In the genomic region with DNA sequence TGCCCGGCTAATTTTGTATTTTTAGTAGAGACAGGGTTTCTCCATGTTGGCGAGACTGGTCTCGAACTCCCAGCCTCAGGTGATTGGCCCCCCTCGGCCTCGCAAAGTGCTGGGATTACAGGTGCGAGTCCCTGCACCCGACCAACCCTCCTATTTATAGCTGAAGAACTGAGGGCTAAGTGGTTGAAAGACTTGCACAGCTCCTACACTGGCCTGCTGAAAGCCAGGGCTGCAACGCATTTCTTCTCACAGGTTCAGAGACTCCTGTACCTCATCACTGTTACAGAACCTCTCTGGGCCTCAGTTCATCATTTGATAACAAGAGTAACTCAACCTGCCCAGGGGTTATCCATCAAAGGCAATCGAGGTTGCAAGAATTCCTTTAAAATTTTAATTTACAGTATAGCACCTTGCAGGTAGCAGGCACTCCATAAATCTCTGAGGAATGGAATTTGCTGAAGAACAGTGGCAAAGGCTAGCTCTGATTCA, we compare ENCODE assay signal across 14 cellular contexts.
DNase-seq lines count a peak whose midpoint lies in the region; ATAC-seq and TF ChIP-seq lines count a peak whose summit lies in the region.
"Had no signal": no experiment of that assay in that cellular context is flagged by ENCODE, and none has a peak within 500 bp of the region (broad histone marks: within the 10 kb centered on the region; RNA-seq: fewer than 3 reads in every experiment).

No MANE protein-coding gene starts in this region.

- no peak overlapping the region for H3K4me3 ChIP-seq in Loucy (ENCODE audit: low read length, poor library complexity, severe bottlenecking)
- no peak overlapping the region for H3K4me3 ChIP-seq in mesodermal cell (ENCODE audit: extremely low read depth, insufficient read depth, low read length, poor library complexity, severe bottlenecking)
- peak overlapping the region in 1 of 5 donors; percentile 40 for H3K4me3 ChIP-seq in subcutaneous abdominal adipose tissue (ENCODE audit: low read depth in 1 of 5, low read length in 5 of 5)
- no peak overlapping the region for H3K4me3 ChIP-seq in aorta (ENCODE audit: low read length in 2 of 2)
- H3K4me3 ChIP-seq: cardiac muscle cell had no signal

- H3K4me2 ChIP-seq in Loucy (ENCODE audit: low read depth, low read length, poor library complexity, severe bottlenecking) = no peak overlapping the region

- H3K9me3 ChIP-seq in Loucy (ENCODE audit: insufficient read depth, low read depth, low read length) = no peaks in the 10 kb centered on the region
- no peaks in the 10 kb centered on the region for H3K9me3 ChIP-seq in mesodermal cell (ENCODE audit: control insufficient read depth, low read length)
- H3K9me3 ChIP-seq in subcutaneous abdominal adipose tissue (ENCODE audit: control insufficient read depth in 5 of 5, low read length in 5 of 5) = no peaks in the 10 kb centered on the region
- H3K9me3 ChIP-seq in aorta (ENCODE audit: control insufficient read depth, low read length) = no peaks in the 10 kb centered on the region

- no peak for ATAC-seq in aorta (ENCODE audit: low FRiP score)
- no peak for ATAC-seq in GM21381 (IDR thresholded peaks at IDR 0.05; ENCODE audit: unreplicated experiment)

- H3K27ac ChIP-seq in epithelial cell of prostate (peak overlapping the region; percentile 46), mesodermal cell (ENCODE audit: low read depth, low read length, severe bottlenecking) (peak overlapping the region; percentile 5), subcutaneous abdominal adipose tissue (ENCODE audit: low read depth, low read length) (peak overlapping the region; percentile 97), aorta (ENCODE audit: low read depth in 1 of 2, low read length in 2 of 2) (no peak overlapping the region)
- H3K27ac ChIP-seq: cardiac muscle cell had no signal

- H3K9ac ChIP-seq in Loucy (ENCODE audit: low read depth, low read length, poor library complexity, severe bottlenecking) (no peak overlapping the region), subcutaneous abdominal adipose tissue (ENCODE audit: low read length in 5 of 5) (peak overlapping the region in 1 of 5 donors; percentile 20)

- H4K20me1 ChIP-seq in Loucy (ENCODE audit: insufficient read depth, low read length, poor library complexity, severe bottlenecking) = no peaks in the 10 kb centered on the region

- H3K4me1 ChIP-seq in Loucy (ENCODE audit: insufficient read depth, low read length, poor library complexity, severe bottlenecking) (peaks cover 9% of the 10 kb centered on the region), mesodermal cell (ENCODE audit: control insufficient read depth, insufficient read depth, low read length, poor library complexity, severe bottlenecking) (peaks cover 11% of the 10 kb centered on the region), subcutaneous abdominal adipose tissue (ENCODE audit: control insufficient read depth in 5 of 5, insufficient read depth in 5 of 5, low read length in 5 of 5) (peaks cover 8 to 51% (median 37%) of the 10 kb centered on the region in 5 donors), aorta (ENCODE audit: control insufficient read depth in 1 of 2, insufficient read depth in 2 of 2, low read length in 2 of 2) (peaks cover 2 to 4% of the 10 kb centered on the region in 2 donors)

- peak overlapping the region; percentile 3; the same call in 1 of the 2 replicates for H2AFZ ChIP-seq in Loucy (ENCODE audit: low read length)

- 87 to 100% methylated on average over 2 to 8 of the region's 9 CpGs for WGBS in mesodermal cell (ENCODE audit: insufficient coverage in 2 of 2), 2 experiments
- 80 to 91% methylated on average over 9 of the region's 9 CpGs for WGBS in aorta, 2 donors

- H3K36me3 ChIP-seq in Loucy (ENCODE audit: insufficient read depth, low read length) (no peaks in the 10 kb centered on the region), mesodermal cell (ENCODE audit: control insufficient read depth, insufficient read depth, low read length) (no peaks in the 10 kb centered on the region), subcutaneous abdominal adipose tissue (ENCODE audit: control insufficient read depth in 5 of 5, insufficient read depth in 5 of 5, low read length in 5 of 5) (no peaks in the 10 kb centered on the region), aorta (ENCODE audit: control insufficient read depth in 1 of 2, insufficient read depth in 2 of 2, low read length in 1 of 2) (no peaks in the 10 kb centered on the region)
- H3K36me3 ChIP-seq: cardiac muscle cell had no signal

- no peaks in the 10 kb centered on the region for H3K9me2 ChIP-seq in Loucy (replicated peaks; ENCODE audit: low read depth, low read length)

- TF ChIP-seq CTCF in Loucy (conservative IDR thresholded peaks at IDR 0.05; ENCODE audit: low read length) = no peak

- H3F3A ChIP-seq in Loucy (ENCODE audit: low read depth) = no peaks in the 10 kb centered on the region

- intact Hi-C loops in aorta (cut with DNase I) = loop anchor here in 1 of 2 donors (5.0 kb wide), 1 partner anchor 64 kb away; no protein-coding TSS in a partner anchor

- DNase-seq in epithelial cell of prostate (ENCODE audit: low read depth, low spot score) = no peak
- no peak for DNase-seq in aorta
- DNase-seq in middle frontal gyrus (ENCODE audit: extremely low spot score, low spot score) = no peak
- no peak for DNase-seq in activated CD4-positive, alpha-beta T cell treated with anti-CD3 and anti-CD28 coated beads for 48 hours
- DNase-seq: activated CD4-positive, alpha-beta T cell treated with anti-CD3 and anti-CD28 coated beads for 1 hour; endodermal cell; NCI-H2029 treated with DMSO at 0.1 percent for 48 hours; stimulated activated CD4-positive, alpha-beta T cell treated with anti-CD3 and anti-CD28 coated beads, Interleukin-2, amount 100 ng/mL, for 24 hours; T-helper 1 cell had no signal

- H3K27me3 ChIP-seq in Loucy (ENCODE audit: insufficient read depth, low read length, poor library complexity, severe bottlenecking) (no peaks in the 10 kb centered on the region), subcutaneous abdominal adipose tissue (ENCODE audit: control insufficient read depth in 5 of 5, insufficient read depth in 4 of 5, low read length in 5 of 5) (no peaks in the 10 kb centered on the region), aorta (ENCODE audit: control insufficient read depth in 1 of 2, insufficient read depth in 2 of 2, low read length in 1 of 2) (no peaks in the 10 kb centered on the region)
- H3K27me3 ChIP-seq: cardiac muscle cell had no signal

- H3K79me2 ChIP-seq in Loucy (ENCODE audit: insufficient read depth, low read length) = no peaks in the 10 kb centered on the region

Comparison
In these comparisons a context has a peak if more than half of its experiments do, and no peak if none do; other contexts are left out.
1. H3K27ac ChIP-seq: peak in epithelial cell of prostate (single experiment), mesodermal cell (single experiment) and subcutaneous abdominal adipose tissue (single experiment); none in aorta (0 of 2).